ENCODE assay signal across 8 cellular contexts in the genomic region with DNA sequence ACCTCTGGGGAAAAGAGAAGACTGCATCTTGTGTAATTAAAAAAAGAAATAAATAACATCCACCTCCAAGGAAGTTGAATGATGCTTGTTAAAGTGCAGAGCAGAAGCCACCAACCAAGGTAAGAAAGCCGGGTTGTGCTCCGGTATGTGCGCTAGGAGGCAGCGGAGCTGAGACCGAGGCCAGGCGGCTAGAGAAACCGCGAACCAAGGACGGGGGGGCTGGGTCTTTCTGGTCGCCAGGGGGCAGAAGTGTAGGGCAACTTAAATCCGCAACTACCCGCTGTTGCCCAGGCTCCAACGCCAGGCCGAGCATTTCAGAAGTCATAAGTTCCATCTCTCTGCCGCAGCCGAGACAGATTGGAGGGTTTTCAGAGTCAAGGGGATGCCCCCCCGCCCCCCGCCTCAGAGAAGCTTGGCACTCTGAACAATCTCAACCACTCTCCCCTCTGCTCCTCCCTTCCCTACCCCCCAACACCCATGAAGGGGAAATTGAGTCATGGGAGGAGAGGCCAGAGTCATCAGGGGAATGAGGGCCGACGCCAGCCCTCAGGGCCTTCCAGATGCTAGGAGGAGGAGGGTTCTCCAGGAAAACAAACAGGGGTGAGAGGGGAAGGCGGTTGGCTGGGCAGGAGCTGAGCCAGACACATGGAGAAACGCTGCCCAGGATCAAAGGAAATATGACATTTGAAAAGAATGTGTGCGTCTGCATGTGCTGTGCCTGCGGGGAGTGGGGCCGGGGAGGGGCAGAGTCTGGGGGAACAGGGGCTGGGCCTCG. TPM values are rescaled to one million over a fixed set of nuclear protein-coding genes. Genes with fewer than 3 reads are reported as not detected.
DNase-seq lines count a peak whose midpoint lies in the region; ATAC-seq, FAIRE-seq and TF ChIP-seq lines count a peak whose summit lies in the region.

No MANE protein-coding gene starts in this region.

- TF ChIP-seq CTCF in GM06990 (IDR thresholded peaks at IDR 0.05; ENCODE audit: insufficient read depth, low read length, poor library complexity, severe bottlenecking) = peak; percentile 86
- peak; percentile 84 to 99 (median 97) for TF ChIP-seq CTCF in H1 (IDR thresholded peaks at IDR 0.05; ENCODE audit: control extremely low read depth in 1 of 3, insufficient read depth in 1 of 3, low read depth in 1 of 3, low read length in 3 of 3)

- TF ChIP-seq RAD21 in H1 (IDR thresholded peaks at IDR 0.05 in 1 of 2, conservative IDR thresholded peaks at IDR 0.05 in 1 of 2; ENCODE audit: low read depth in 2 of 2, low read length in 2 of 2) = peak; percentile 77 to 82

- no peaks in the 10 kb centered on the region for H4K20me1 ChIP-seq in H1 (replicated peaks in 1 of 2; ENCODE audit: control insufficient read depth in 1 of 2, insufficient read depth in 2 of 2, low read length in 2 of 2)

- no peak overlapping the region for H3K9ac ChIP-seq in H1 (replicated peaks in 1 of 4; ENCODE audit: extremely low read depth in 1 of 4, low read depth in 3 of 4, low read length in 3 of 4)

- no peaks in the 10 kb centered on the region for H3K9me3 ChIP-seq in H1 (ENCODE audit: insufficient read depth in 2 of 2, low read depth in 1 of 2, low read length in 1 of 2)

- H3K4me3 ChIP-seq in GM06990 (replicated peaks; ENCODE audit: low read depth, low read length) (peak overlapping the region; percentile 5), H1 (ENCODE audit: extremely low read depth in 1 of 4, insufficient read depth in 2 of 4, low read depth in 3 of 4, low read length in 4 of 4) (peak overlapping the region; percentile 48 to 100 (median 75); a peak in 7 of 8 replicates)

- H3K27me3 ChIP-seq in GM06990 (replicated peaks; ENCODE audit: control insufficient read depth, insufficient read depth, low read length) (no peaks in the 10 kb centered on the region; the same call in 1 of the 2 replicates), H1 (replicated peaks in 1 of 4; ENCODE audit: control insufficient read depth in 3 of 4, extremely low read depth in 1 of 4, insufficient read depth in 3 of 4, low read length in 3 of 4) (peaks cover 0 to 8% (median 2%) of the 10 kb centered on the region in 4 experiments; a peak in 4 of 7 replicates)

- no peak overlapping the region for H3K27ac ChIP-seq in H1 (ENCODE audit: low read depth, low read length)

- H3K14ac ChIP-seq in H1 (ENCODE audit: insufficient read length) = no peak overlapping the region

- no peak overlapping the region for H3K4ac ChIP-seq in H1 (replicated peaks; ENCODE audit: insufficient read length, low read depth, low read length)

- no peaks in the 10 kb centered on the region; the same call in 1 of the 2 replicates for H3K79me1 ChIP-seq in H1 (ENCODE audit: low read depth, low read length)

- peaks cover 0 to 10% (median 6%) of the 10 kb centered on the region in 4 experiments; a peak in 5 of 7 replicates for H3K4me1 ChIP-seq in H1 (replicated peaks in 1 of 4; ENCODE audit: control insufficient read depth in 3 of 4, insufficient read depth in 4 of 4, low read length in 3 of 4)

- H3K4me3 Mint-ChIP-seq in memory B cell = peak overlapping the region; percentile 92

- H2BK20ac ChIP-seq in H1 (ENCODE audit: low read length) = no peak overlapping the region

- no peak overlapping the region for H3K56ac ChIP-seq in H1 (replicated peaks; ENCODE audit: insufficient read length, low read depth, low read length)

- no peak overlapping the region for H2BK120ac ChIP-seq in H1 (replicated peaks; ENCODE audit: low read depth, low read length)

- no peak overlapping the region; the same call in 1 of the 2 replicates for H3K18ac ChIP-seq in H1 (ENCODE audit: extremely low read depth, low read length)

- peaks cover 29% of the 10 kb centered on the region for H3K4me1 Mint-ChIP-seq in memory B cell

- TF ChIP-seq EP300 in H1 (IDR thresholded peaks at IDR 0.05; ENCODE audit: borderline replicate concordance in 1 of 2, low read depth in 2 of 2, low read length in 2 of 2) = peak in 1 of 2 experiments; percentile 30; a peak in 1 of 3 replicates

- H3K23ac ChIP-seq in H1 (ENCODE audit: insufficient read length) = no peak overlapping the region

- no peak overlapping the region for H4K91ac ChIP-seq in H1 (replicated peaks; ENCODE audit: insufficient read length, low read length)

- H2AFZ ChIP-seq in H1 (ENCODE audit: low read length) = no peak overlapping the region

- POLR2A ChIA-PET in H1 (lab: Charles Lee; ENCODE audit: partially characterized antibody) = interaction anchor here (0.6 to 2.3 kb wide), 13 partner anchors 21 to 90 kb away, joined by 3 to 14 read pairs (median 4); partner anchors contain the start of genes ADCY4, CBLN3, KHNYN and NYNRIN

- FAIRE-seq in H1 (lab: Jason Lieb, UNC) = peak; percentile 68

- CTCF ChIA-PET in H1 (lab: Charles Lee; ENCODE audit: partially characterized antibody) = interaction anchor here (0.6 to 2.3 kb wide), 35 partner anchors 10 to 1443 kb away, joined by 3 to 94 read pairs (median 10); partner anchors contain the start of genes ADCY4, CBLN3, KHNYN and RIPK3

- no peaks in the 10 kb centered on the region for H3K79me2 ChIP-seq in H1 (ENCODE audit: control insufficient read depth in 1 of 2, insufficient read depth in 2 of 2, low read length in 2 of 2)

- peaks cover 15% of the 10 kb centered on the region for H3K27me3 Mint-ChIP-seq in memory B cell

- ATAC-seq in HG03432 (IDR thresholded peaks at IDR 0.05; ENCODE audit: unreplicated experiment) (peak; percentile 33), memory B cell (ENCODE audit: low read depth) (peak; percentile 62), HG03378 (IDR thresholded peaks at IDR 0.05; ENCODE audit: unreplicated experiment) (no peak)

- H4K8ac ChIP-seq in H1 (ENCODE audit: extremely low read depth, insufficient read depth, low read length) = no peak overlapping the region

- H3K36me3 ChIP-seq in GM06990 (ENCODE audit: control insufficient read depth, insufficient read depth, low read length) (no peaks in the 10 kb centered on the region), H1 (ENCODE audit: control insufficient read depth in 2 of 4, insufficient read depth in 4 of 4, low read length in 3 of 4) (no peaks in the 10 kb centered on the region)

- H3K23me2 ChIP-seq in H1 (ENCODE audit: low read depth, low read length) = peaks cover 16% of the 10 kb centered on the region

- H3K4me2 ChIP-seq in H1 (ENCODE audit: insufficient read depth in 1 of 2, low read depth in 2 of 2, low read length in 2 of 2) = peak overlapping the region; percentile 74 to 76

- H2BK5ac ChIP-seq in H1 (ENCODE audit: low read depth, low read length) = no peak overlapping the region

- no peak for TF ChIP-seq POLR2A in H1 (IDR thresholded peaks at IDR 0.05; ENCODE audit: control extremely low read depth in 1 of 2, low read depth in 2 of 2, low read length in 2 of 2)

- DNase-seq in GM06990 (ENCODE audit: extremely low read depth, insufficient read length) = peak; percentile 87
- peak; percentile 89 for DNase-seq in NCI-H69 (lab: John Stamatoyannopoulos, UW)
- DNase-seq in activated CD8-positive, alpha-beta memory T cell treated with anti-CD3 and anti-CD28 coated beads for 48 hours (ENCODE audit: low read depth in 2 of 3, low spot score in 2 of 3) = peak; percentile 27 to 62 (median 52)
- DNase-seq in H1 (ENCODE audit: low read depth in 1 of 2, low spot score in 2 of 2) = peak; percentile 86 to 87
- DNase-seq in memory B cell (ENCODE audit: low spot score in 2 of 2) = peak; percentile 74 to 77
- peak; percentile 37 for DNase-seq in stimulated activated CD8-positive, alpha-beta memory T cell treated with anti-CD3 and anti-CD28 coated beads, Interleukin-15, amount 100 ng/mL, for 24 hours (ENCODE audit: low read depth)

- no peak overlapping the region for H4K5ac ChIP-seq in H1 (ENCODE audit: insufficient read length, low read depth, low read length)

- H2BK15ac ChIP-seq in H1 (ENCODE audit: low read length) = no peak overlapping the region

- peak overlapping the region; percentile 84 for H3K27ac Mint-ChIP-seq in memory B cell

- no peak overlapping the region for H2BK12ac ChIP-seq in H1 (ENCODE audit: low read depth, low read length)

- H3K36me3 Mint-ChIP-seq in memory B cell = no peaks in the 10 kb centered on the region

- WGBS in H1 (ENCODE audit: extremely low coverage in 1 of 2, insufficient coverage in 1 of 2, insufficient read length in 1 of 2, insufficient replicate concordance in 2 of 2, low coverage in 1 of 2, low lambda C conversion rate in 2 of 2, missing lambda C conversion rate in 1 of 2), 2 experiments = 1% methylated on average over 25 of the region's 26 CpGs; no CpG with 5 or more reads in 1 of the 2 experiments

- no peak overlapping the region for H2AK5ac ChIP-seq in H1 (ENCODE audit: low read depth, low read length)

- H3K9me3 Mint-ChIP-seq in memory B cell = no peaks in the 10 kb centered on the region

RNA-seq across cellular contexts. Expression of gene NFATC4, which starts 2.2 kb away (rescaled TPM):
- total RNA-seq in H1 (2021; fragmentation: NEBNext Ultra II Directional; extraction: Animal tissue kit (Norgen Biotek cat#: 25700)) = 47.3 and 51.2 TPM in 2 replicates
- 50.3 and 78.9 TPM in 2 replicates for polyA plus RNA-seq in H1 (2011; rRNA removed)
- polyA plus RNA-seq in H1 (2011; cell fraction: cytosol; rRNA removed) = 58.4 TPM
- polyA plus RNA-seq in H1 (2011; cell fraction: nucleus; rRNA removed) = 578 TPM
- polyA plus RNA-seq in H1 (2012, experiment 1 of 2) = 35.4 to 72.8 TPM (median 70.8 TPM) in 4 replicates
- 49.3 TPM for polyA plus RNA-seq in H1 (2012, experiment 2 of 2)
- polyA plus RNA-seq in H1 (2013, experiment 1 of 2) = 29.4 TPM
- polyA plus RNA-seq in H1 (2013, experiment 2 of 2) = 24.1 TPM
- 19.4 and 23.0 TPM in 2 replicates for polyA minus RNA-seq in H1 (2011; rRNA and poly(A)+ RNA removed)
- polyA minus RNA-seq in H1 (2011; cell fraction: cytosol; rRNA and poly(A)+ RNA removed) = 22.5 TPM
- 54.7 TPM for polyA minus RNA-seq in H1 (2011; cell fraction: nucleus; rRNA and poly(A)+ RNA removed)

RNA-seq across cellular contexts. Expression of gene RIPK3, which starts 26.0 kb away (rescaled TPM):
- 0.39 and 0.55 TPM in 2 replicates for total RNA-seq in H1 (2021; fragmentation: NEBNext Ultra II Directional; extraction: Animal tissue kit (Norgen Biotek cat#: 25700))
- polyA plus RNA-seq in H1 (2011; rRNA removed) = 0.20 and 0.24 TPM in 2 replicates
- 0.36 TPM for polyA plus RNA-seq in H1 (2011; cell fraction: cytosol; rRNA removed)
- polyA plus RNA-seq in H1 (2011; cell fraction: nucleus; rRNA removed) = 0.73 TPM
- 0.20 to 0.72 TPM (median 0.32 TPM) in 3 of 4 replicates, not detected in the other for polyA plus RNA-seq in H1 (2012, experiment 1 of 2)
- polyA plus RNA-seq in H1 (2012, experiment 2 of 2) = not detected
- 0.30 TPM for polyA plus RNA-seq in H1 (2013, experiment 1 of 2)
- 0.26 TPM for polyA plus RNA-seq in H1 (2013, experiment 2 of 2)
- polyA minus RNA-seq in H1 (2011; rRNA and poly(A)+ RNA removed) = 0.17 and 0.76 TPM in 2 replicates
- not detected for polyA minus RNA-seq in H1 (2011; cell fraction: cytosol; rRNA and poly(A)+ RNA removed)
- polyA minus RNA-seq in H1 (2011; cell fraction: nucleus; rRNA and poly(A)+ RNA removed) = 0.90 TPM

RNA-seq across cellular contexts. Expression of gene ADCY4, which starts 30.9 kb away (rescaled TPM):
- 0.35 and 0.69 TPM in 2 replicates for total RNA-seq in H1 (2021; fragmentation: NEBNext Ultra II Directional; extraction: Animal tissue kit (Norgen Biotek cat#: 25700))
- polyA plus RNA-seq in H1 (2011; rRNA removed) = 0.27 and 0.57 TPM in 2 replicates
- 0.45 TPM for polyA plus RNA-seq in H1 (2011; cell fraction: cytosol; rRNA removed)
- polyA plus RNA-seq in H1 (2011; cell fraction: nucleus; rRNA removed) = 7.5 TPM
- 0.40 to 0.81 TPM (median 0.56 TPM) in 4 replicates for polyA plus RNA-seq in H1 (2012, experiment 1 of 2)
- 0.14 TPM for polyA plus RNA-seq in H1 (2012, experiment 2 of 2)
- polyA plus RNA-seq in H1 (2013, experiment 1 of 2) = 0.51 TPM
- polyA plus RNA-seq in H1 (2013, experiment 2 of 2) = 0.37 TPM
- polyA minus RNA-seq in H1 (2011; rRNA and poly(A)+ RNA removed) = 1.4 and 2.2 TPM in 2 replicates
- polyA minus RNA-seq in H1 (2011; cell fraction: cytosol; rRNA and poly(A)+ RNA removed) = 2.1 TPM
- polyA minus RNA-seq in H1 (2011; cell fraction: nucleus; rRNA and poly(A)+ RNA removed) = 4.8 TPM

RNA-seq across cellular contexts. Expression of gene NYNRIN, which starts 33.0 kb away (rescaled TPM):
- 18.3 and 19.6 TPM in 2 replicates for total RNA-seq in H1 (2021; fragmentation: NEBNext Ultra II Directional; extraction: Animal tissue kit (Norgen Biotek cat#: 25700))
- 15.2 and 18.4 TPM in 2 replicates for polyA plus RNA-seq in H1 (2011; rRNA removed)
- polyA plus RNA-seq in H1 (2011; cell fraction: cytosol; rRNA removed) = 10.5 TPM
- polyA plus RNA-seq in H1 (2011; cell fraction: nucleus; rRNA removed) = 27.2 TPM
- polyA plus RNA-seq in H1 (2012, experiment 1 of 2) = 11.9 to 18.8 TPM (median 15.4 TPM) in 4 replicates
- 15.0 TPM for polyA plus RNA-seq in H1 (2012, experiment 2 of 2)
- 9.0 TPM for polyA plus RNA-seq in H1 (2013, experiment 1 of 2)
- 8.4 TPM for polyA plus RNA-seq in H1 (2013, experiment 2 of 2)
- 24.2 and 26.3 TPM in 2 replicates for polyA minus RNA-seq in H1 (2011; rRNA and poly(A)+ RNA removed)
- 16.6 TPM for polyA minus RNA-seq in H1 (2011; cell fraction: cytosol; rRNA and poly(A)+ RNA removed)
- 18.8 TPM for polyA minus RNA-seq in H1 (2011; cell fraction: nucleus; rRNA and poly(A)+ RNA removed)

RNA-seq across cellular contexts. Expression of gene LTB4R, which starts 54.5 kb away (rescaled TPM):
- 4.1 and 6.8 TPM in 2 replicates for total RNA-seq in H1 (2021; fragmentation: NEBNext Ultra II Directional; extraction: Animal tissue kit (Norgen Biotek cat#: 25700))
- polyA plus RNA-seq in H1 (2011; rRNA removed) = 6.7 and 9.7 TPM in 2 replicates
- polyA plus RNA-seq in H1 (2011; cell fraction: cytosol; rRNA removed) = 9.0 TPM
- 70.2 TPM for polyA plus RNA-seq in H1 (2011; cell fraction: nucleus; rRNA removed)
- polyA plus RNA-seq in H1 (2012, experiment 1 of 2) = 7.9 to 10.8 TPM (median 9.6 TPM) in 4 replicates
- 2.2 TPM for polyA plus RNA-seq in H1 (2012, experiment 2 of 2)
- polyA plus RNA-seq in H1 (2013, experiment 1 of 2) = 4.9 TPM
- 4.3 TPM for polyA plus RNA-seq in H1 (2013, experiment 2 of 2)
- 2.8 and 8.7 TPM in 2 replicates for polyA minus RNA-seq in H1 (2011; rRNA and poly(A)+ RNA removed)
- 1.4 TPM for polyA minus RNA-seq in H1 (2011; cell fraction: cytosol; rRNA and poly(A)+ RNA removed)
- polyA minus RNA-seq in H1 (2011; cell fraction: nucleus; rRNA and poly(A)+ RNA removed) = 12.2 TPM

Comparison
In these comparisons a context has a peak if more than half of its experiments do, and no peak if none do; other contexts are left out.
1. DNase-seq: peak in every context shown above with its lines; median percentile 89 in NCI-H69; 87 in GM06990; 86 in H1; 76 in memory B cell; 52 in activated CD8-positive, alpha-beta memory T cell treated with anti-CD3 and anti-CD28 coated beads for 48 hours; 37 in stimulated activated CD8-positive, alpha-beta memory T cell treated with anti-CD3 and anti-CD28 coated beads, Interleukin-15, amount 100 ng/mL, for 24 hours.